ENCODE assay signal across 8 cellular contexts in genomic region chr5:65721050-65721774, GRCh38. TPM values are rescaled to one million over a fixed set of nuclear protein-coding genes. Genes with fewer than 3 reads are reported as not detected.
DNase-seq lines count a peak whose midpoint lies in the region; ATAC-seq lines count a peak whose summit lies in the region.

No MANE protein-coding gene starts in this region.

- H3K4me3 ChIP-seq in skin epidermis, result peak overlapping the region; percentile 86 to 99 (median 94)

- DNase-seq in EL, result peak; percentile 87
- DNase-seq in Kasumi-1 (lab: John Stamatoyannopoulos, UW), result peak; percentile 33 to 34
- peak; percentile 78 for DNase-seq in SW480 (ENCODE audit: low spot score)
- peak; percentile 86 for DNase-seq in cerebellum (ENCODE audit: low spot score)
- DNase-seq in iris pigment epithelial cell (ENCODE audit: low read depth), result peak; percentile 62
- no peak for DNase-seq in effector CD8-positive, alpha-beta T cell (lab: John Stamatoyannopoulos, UW)

- peak; percentile 16 for ATAC-seq in GM21619 (IDR thresholded peaks at IDR 0.05; ENCODE audit: unreplicated experiment)

- H3K27ac ChIP-seq in skin epidermis, result peak overlapping the region in 20 of 21 experiments; percentile 62 to 97 (median 82)

RNA-seq across cellular contexts. Expression of gene SGTB, which starts 0.7 kb away (rescaled TPM):
- 32.4 TPM for total RNA-seq in cerebellum

RNA-seq across cellular contexts. Expression of gene NLN, which starts 0.8 kb away (rescaled TPM):
- 51.1 TPM for total RNA-seq in cerebellum
